In genomic region chr4:1345905-1346780, GRCh38 we compare ENCODE assay signal across 8 cellular contexts. TPM values are rescaled to one million over a fixed set of nuclear protein-coding genes. Genes with fewer than 3 reads are reported as not detected.
DNase-seq lines count a peak whose midpoint lies in the region; ATAC-seq and TF ChIP-seq lines count a peak whose summit lies in the region.

No MANE protein-coding gene starts in this region.

- TF ChIP-seq CTCF in AG10803 (conservative IDR thresholded peaks at IDR 0.05; ENCODE audit: low read length) = peak; percentile 46
- no peak for TF ChIP-seq CTCF in Panc1 (IDR thresholded peaks at IDR 0.05)
- no peak for TF ChIP-seq CTCF in glutamatergic neuron (IDR thresholded peaks at IDR 0.05; ENCODE audit: partially characterized antibody, unreplicated experiment)
- peak; percentile 52 for TF ChIP-seq CTCF in osteocyte (IDR thresholded peaks at IDR 0.05)

- ATAC-seq in GM18502 (IDR thresholded peaks at IDR 0.05; ENCODE audit: poor library complexity, unreplicated experiment) (peak; percentile 31), HG03025 (IDR thresholded peaks at IDR 0.05; ENCODE audit: low FRiP score, unreplicated experiment) (peak; percentile 31), Panc1 (peak; percentile 61)

- peaks cover 1% of the 10 kb centered on the region for H3K36me3 Mint-ChIP-seq in activated naive CD4-positive, alpha-beta T cell treated with anti-CD3 and anti-CD28 coated beads for 36 hours (ENCODE audit: low read depth)
- H3K36me3 Mint-ChIP-seq in glutamatergic neuron (ENCODE audit: unreplicated experiment) (peaks cover 8% of the 10 kb centered on the region), osteocyte (ENCODE audit: unreplicated experiment) (peaks cover 6% of the 10 kb centered on the region)

- POLR2A ChIA-PET in Panc1 (lab: Charles Lee) = no interaction called here

- BruUV-seq in Panc1 (replicated peaks; lab: Mats Ljungman, UMichigan) = TSS peak; percentile 72

- H3K27me3 ChIP-seq in Panc1 (ENCODE audit: control insufficient read depth, insufficient read depth, low read length) = no peaks in the 10 kb centered on the region

- in situ Hi-C loops in Panc1 (cut with HindIII; ENCODE audit: low pct_unique_long_range_greater_than_20kb, low sequenced_read_pairs) = no loop called here

- H3K27ac ChIP-seq in Panc1 (ENCODE audit: low read length) = peak overlapping the region; percentile 75

- no peaks in the 10 kb centered on the region for H3K9me3 ChIP-seq in Panc1 (ENCODE audit: control insufficient read depth, insufficient read depth, low read depth, low read length)

- peaks cover 41% of the 10 kb centered on the region for H3K4me1 Mint-ChIP-seq in activated naive CD4-positive, alpha-beta T cell treated with anti-CD3 and anti-CD28 coated beads for 36 hours (ENCODE audit: low read depth)
- H3K4me1 Mint-ChIP-seq in glutamatergic neuron (ENCODE audit: low read depth, unreplicated experiment) (peaks cover 16% of the 10 kb centered on the region), osteocyte (ENCODE audit: unreplicated experiment) (peaks cover 40% of the 10 kb centered on the region)

- H3K27me3 Mint-ChIP-seq in activated naive CD4-positive, alpha-beta T cell treated with anti-CD3 and anti-CD28 coated beads for 36 hours (ENCODE audit: low read depth) = no peaks in the 10 kb centered on the region
- peaks cover 14% of the 10 kb centered on the region for H3K27me3 Mint-ChIP-seq in glutamatergic neuron (ENCODE audit: unreplicated experiment)
- no peaks in the 10 kb centered on the region for H3K27me3 Mint-ChIP-seq in osteocyte (ENCODE audit: unreplicated experiment)

- no peaks in the 10 kb centered on the region for H3K9me3 Mint-ChIP-seq in activated naive CD4-positive, alpha-beta T cell treated with anti-CD3 and anti-CD28 coated beads for 36 hours
- H3K9me3 Mint-ChIP-seq in glutamatergic neuron (ENCODE audit: unreplicated experiment) (peaks cover 8% of the 10 kb centered on the region), osteocyte (ENCODE audit: unreplicated experiment) (no peaks in the 10 kb centered on the region)

- peak overlapping the region; percentile 73 for H3K27ac Mint-ChIP-seq in activated naive CD4-positive, alpha-beta T cell treated with anti-CD3 and anti-CD28 coated beads for 36 hours
- H3K27ac Mint-ChIP-seq in glutamatergic neuron (ENCODE audit: unreplicated experiment) (peak overlapping the region; percentile 92), osteocyte (ENCODE audit: unreplicated experiment) (peak overlapping the region; percentile 88)

- peak overlapping the region; percentile 74 for H3K4me3 ChIP-seq in AG10803 (ENCODE audit: low read length)
- peak overlapping the region; percentile 67 to 73 for H3K4me3 ChIP-seq in Panc1 (ENCODE audit: low read depth in 2 of 2, low read length in 2 of 2)

- intact Hi-C loops in Panc1 (cut with micrococcal nuclease; ENCODE audit: unreplicated experiment) = no loop called here
- intact Hi-C loops in activated naive CD4-positive, alpha-beta T cell treated with anti-CD3 and anti-CD28 coated beads for 36 hours (cut with micrococcal nuclease) = loop anchor here (1.0 to 10.0 kb wide), 8 partner anchors 39 to 564 kb away; partner anchors contain the start of genes CTBP1, FGFRL1, NSD2 and SLBP

- CTCF ChIA-PET in Panc1 (lab: Charles Lee) = interaction anchor here (0.6 kb wide), 1 partner anchor 185 kb away, joined by 5 read pairs; no protein-coding TSS in a partner anchor
- CTCF ChIA-PET in activated naive CD4-positive, alpha-beta T cell treated with anti-CD3 and anti-CD28 coated beads for 36 hours (lab: Charles Lee) = interaction anchor here (0.8 to 1.9 kb wide), 6 partner anchors 16 to 215 kb away, joined by 3 to 5 read pairs (median 4); no protein-coding TSS in a partner anchor

- peaks cover 13% of the 10 kb centered on the region for H3K4me1 ChIP-seq in Panc1 (ENCODE audit: control insufficient read depth, insufficient read depth, low read length)

- DNase-seq in AG10803 (ENCODE audit: low read depth) (peak; percentile 53), Panc1 (ENCODE audit: low read depth, low spot score) (no peak), glutamatergic neuron (peak; percentile 80), osteocyte (ENCODE audit: extremely low spot score, unreplicated experiment) (no peak), NCI-H774 (lab: John Stamatoyannopoulos, UW) (no peak)
- DNase-seq in activated naive CD4-positive, alpha-beta T cell treated with anti-CD3 and anti-CD28 coated beads for 36 hours = peak; percentile 47

- H3K4me3 Mint-ChIP-seq in activated naive CD4-positive, alpha-beta T cell treated with anti-CD3 and anti-CD28 coated beads for 36 hours = peak overlapping the region; percentile 75
- H3K4me3 Mint-ChIP-seq in glutamatergic neuron (ENCODE audit: unreplicated experiment) (peak overlapping the region; percentile 91), osteocyte (ENCODE audit: unreplicated experiment) (peak overlapping the region; percentile 94)

- no peaks in the 10 kb centered on the region for H3K36me3 ChIP-seq in Panc1 (ENCODE audit: control insufficient read depth, insufficient read depth, low read length)

RNA-seq across cellular contexts. Expression of gene UVSSA, which starts 0.9 kb away (rescaled TPM):
- total RNA-seq in Panc1 (2021; ENCODE audit: unreplicated experiment) (23.4 TPM), glutamatergic neuron (ENCODE audit: unreplicated experiment) (33.9 TPM), osteocyte (25.3 and 26.7 TPM in 2 replicates)
- polyA plus RNA-seq in Panc1 (2012; ENCODE audit: insufficient read length) = 19.6 TPM
- 10 to 100 TPM; 20.0 to 24.3 TPM for total RNA-seq in activated naive CD4-positive, alpha-beta T cell treated with anti-CD3 and anti-CD28 coated beads for 36 hours

RNA-seq across cellular contexts. Expression of gene MAEA, which starts 56.5 kb away (rescaled TPM):
- total RNA-seq in Panc1 (2021; ENCODE audit: unreplicated experiment) = 62.3 TPM
- 99.0 TPM for polyA plus RNA-seq in Panc1 (2012; ENCODE audit: insufficient read length)
- total RNA-seq in activated naive CD4-positive, alpha-beta T cell treated with anti-CD3 and anti-CD28 coated beads for 36 hours = 10 to 100 TPM; 25.2 to 29.4 TPM
- 77.2 TPM for total RNA-seq in glutamatergic neuron (ENCODE audit: unreplicated experiment)
- 62.5 and 62.9 TPM in 2 replicates for total RNA-seq in osteocyte

Comparison
In these comparisons a context has a peak if more than half of its experiments do, and no peak if none do; other contexts are left out.
1. DNase-seq: peak in AG10803 (single experiment), activated naive CD4-positive, alpha-beta T cell treated with anti-CD3 and anti-CD28 coated beads for 36 hours (single experiment) and glutamatergic neuron (single experiment); none in Panc1 (single experiment), osteocyte (single experiment) and NCI-H774 (single experiment).
2. CTCF ChIP-seq: peak in AG10803 (single experiment) and osteocyte (single experiment); none in Panc1 (single experiment) and glutamatergic neuron (single experiment).
3. Peak in every context shown above with its lines, with median percentiles within 50 percentile points of each other: ATAC-seq, H3K27ac Mint-ChIP-seq and H3K4me3 Mint-ChIP-seq.